1 cellular context compared by ENCODE assay signal in the genomic region with DNA sequence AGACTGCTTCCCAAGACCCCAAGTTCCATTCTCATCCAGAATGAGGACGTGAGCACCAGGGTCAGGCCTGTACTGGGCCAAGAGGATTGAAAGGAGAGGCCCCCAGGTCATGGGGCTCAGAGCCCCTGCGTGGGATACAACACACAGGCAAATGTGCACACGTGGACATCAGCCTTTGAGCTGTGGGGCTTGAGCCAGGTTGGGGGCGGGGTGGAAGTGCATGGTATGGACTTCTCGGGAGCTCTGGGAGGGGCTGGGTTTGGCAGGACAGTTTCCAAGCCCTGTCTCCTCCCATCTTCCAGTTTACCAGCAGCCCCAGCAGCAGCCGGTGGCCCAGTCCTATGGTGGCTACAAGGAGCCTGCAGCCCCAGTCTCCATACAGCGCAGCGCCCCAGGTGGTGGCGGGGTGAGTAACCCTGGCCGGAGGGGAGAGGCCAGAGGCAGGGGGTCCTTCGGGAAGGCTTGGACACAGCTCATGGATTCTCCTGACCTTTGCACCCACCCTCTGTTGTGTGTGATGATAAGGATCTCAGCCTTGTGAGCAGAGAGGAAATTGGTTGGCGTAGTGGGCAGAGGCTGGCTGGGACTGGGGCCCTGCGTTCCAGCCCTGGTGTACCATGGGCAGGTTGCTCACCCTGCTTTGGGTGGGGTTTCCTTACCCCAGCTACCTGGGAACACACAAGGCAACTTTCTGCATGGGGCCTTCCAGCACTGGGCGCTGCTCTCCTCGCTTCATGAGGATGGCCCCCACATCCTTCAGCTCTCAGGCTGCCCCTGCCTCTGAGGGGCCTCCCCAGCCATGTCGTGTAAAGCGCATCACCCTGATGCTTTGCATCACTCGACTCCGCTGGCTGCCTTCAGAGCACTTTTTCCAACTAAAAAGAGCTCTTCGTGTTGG.
TF ChIP-seq lines count a peak whose summit lies in the region.

No MANE protein-coding gene starts in this region.

TF ChIP-seq in HepG2, 621 proteins besides CTCF, POLR2A, EP300 and RAD21 (continued from another document and continues in another):
- TF ChIP-seq PAXIP1 (CRISPR knock-in tag; conservative IDR thresholded peaks at IDR 0.05) (peak; percentile 91), CREB1 (IDR thresholded peaks at IDR 0.05) (no peak), CREB1 (CRISPR knock-in tag; IDR thresholded peaks at IDR 0.05) (0 out of 2 replicates have a peak, but pooled peaks have one; percentile 7), HOXD1 (CRISPR knock-in tag; IDR thresholded peaks at IDR 0.05) (0 out of 2 replicates have a peak, but pooled peaks have one; percentile 28), TCF7L2 (IDR thresholded peaks at IDR 0.05; ENCODE audit: low read depth, low read length) (no peak), NFKB2 (CRISPR knock-in tag; IDR thresholded peaks at IDR 0.05; ENCODE audit: borderline replicate concordance) (peak; percentile 64; the same call in 1 of the 2 replicates), ZFY (CRISPR knock-in tag; IDR thresholded peaks at IDR 0.05) (peak; percentile 51; the same call in 1 of the 2 replicates), SNAPC4 (CRISPR knock-in tag; IDR thresholded peaks at IDR 0.05) (0 out of 2 replicates have a peak, but pooled peaks have one; percentile 30), POLR2AphosphoS2 (IDR thresholded peaks at IDR 0.05; ENCODE audit: low read depth, low read length) (no peak), ZBTB10 (CRISPR knock-in tag; IDR thresholded peaks at IDR 0.05; ENCODE audit: borderline replicate concordance) (no peak), BCL3 (CRISPR knock-in tag; IDR thresholded peaks at IDR 0.05) (0 out of 2 replicates have a peak, but pooled peaks have one; percentile 1), PTBP1 (IDR thresholded peaks at IDR 0.05; ENCODE audit: low read depth, low read length, poor library complexity, severe bottlenecking) (peak; percentile 24), ZNF205 (CRISPR knock-in tag; IDR thresholded peaks at IDR 0.05) (0 out of 2 replicates have a peak, but pooled peaks have one; percentile 27), MAFK (conservative IDR thresholded peaks at IDR 0.05 in 1 of 2, IDR thresholded peaks at IDR 0.05 in 1 of 2; ENCODE audit: low read length in 2 of 2) (no peak), IRF2 (CRISPR knock-in tag; IDR thresholded peaks at IDR 0.05) (peak; percentile 67; the same call in 1 of the 2 replicates), JUNB (CRISPR knock-in tag; IDR thresholded peaks at IDR 0.05; ENCODE audit: borderline replicate concordance) (no peak), ZNF740 (CRISPR knock-in tag; IDR thresholded peaks at IDR 0.05) (no peak), RXRA (CRISPR knock-in tag; IDR thresholded peaks at IDR 0.05) (peak; percentile 71; the same call in 1 of the 2 replicates), ZNF614 (CRISPR knock-in tag; IDR thresholded peaks at IDR 0.05; ENCODE audit: borderline replicate concordance) (peak; percentile 80; the same call in 1 of the 2 replicates), POGK (CRISPR knock-in tag; conservative IDR thresholded peaks at IDR 0.05) (peak; percentile 74; the same call in 1 of the 2 replicates), ZNF510 (CRISPR knock-in tag; IDR thresholded peaks at IDR 0.05; ENCODE audit: low read depth) (no peak), ZFP36L1 (CRISPR knock-in tag; IDR thresholded peaks at IDR 0.05) (no peak), ZNF713 (CRISPR knock-in tag; IDR thresholded peaks at IDR 0.05) (no peak)
- TF ChIP-seq, protein P1, sequence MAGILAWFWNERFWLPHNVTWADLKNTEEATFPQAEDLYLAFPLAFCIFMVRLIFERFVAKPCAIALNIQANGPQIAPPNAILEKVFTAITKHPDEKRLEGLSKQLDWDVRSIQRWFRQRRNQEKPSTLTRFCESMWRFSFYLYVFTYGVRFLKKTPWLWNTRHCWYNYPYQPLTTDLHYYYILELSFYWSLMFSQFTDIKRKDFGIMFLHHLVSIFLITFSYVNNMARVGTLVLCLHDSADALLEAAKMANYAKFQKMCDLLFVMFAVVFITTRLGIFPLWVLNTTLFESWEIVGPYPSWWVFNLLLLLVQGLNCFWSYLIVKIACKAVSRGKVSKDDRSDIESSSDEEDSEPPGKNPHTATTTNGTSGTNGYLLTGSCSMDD (CRISPR knock-in tag; IDR thresholded peaks at IDR 0.05): no peak
- TF ChIP-seq, protein P2, sequence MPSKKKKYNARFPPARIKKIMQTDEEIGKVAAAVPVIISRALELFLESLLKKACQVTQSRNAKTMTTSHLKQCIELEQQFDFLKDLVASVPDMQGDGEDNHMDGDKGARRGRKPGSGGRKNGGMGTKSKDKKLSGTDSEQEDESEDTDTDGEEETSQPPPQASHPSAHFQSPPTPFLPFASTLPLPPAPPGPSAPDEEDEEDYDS (CRISPR knock-in tag; IDR thresholded peaks at IDR 0.05): no peak
- TF ChIP-seq, protein P3, sequence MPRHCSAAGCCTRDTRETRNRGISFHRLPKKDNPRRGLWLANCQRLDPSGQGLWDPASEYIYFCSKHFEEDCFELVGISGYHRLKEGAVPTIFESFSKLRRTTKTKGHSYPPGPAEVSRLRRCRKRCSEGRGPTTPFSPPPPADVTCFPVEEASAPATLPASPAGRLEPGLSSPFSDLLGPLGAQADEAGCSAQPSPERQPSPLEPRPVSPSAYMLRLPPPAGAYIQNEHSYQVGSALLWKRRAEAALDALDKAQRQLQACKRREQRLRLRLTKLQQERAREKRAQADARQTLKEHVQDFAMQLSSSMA (CRISPR knock-in tag; IDR thresholded peaks at IDR 0.05): no peak
- TF ChIP-seq, protein P4, sequence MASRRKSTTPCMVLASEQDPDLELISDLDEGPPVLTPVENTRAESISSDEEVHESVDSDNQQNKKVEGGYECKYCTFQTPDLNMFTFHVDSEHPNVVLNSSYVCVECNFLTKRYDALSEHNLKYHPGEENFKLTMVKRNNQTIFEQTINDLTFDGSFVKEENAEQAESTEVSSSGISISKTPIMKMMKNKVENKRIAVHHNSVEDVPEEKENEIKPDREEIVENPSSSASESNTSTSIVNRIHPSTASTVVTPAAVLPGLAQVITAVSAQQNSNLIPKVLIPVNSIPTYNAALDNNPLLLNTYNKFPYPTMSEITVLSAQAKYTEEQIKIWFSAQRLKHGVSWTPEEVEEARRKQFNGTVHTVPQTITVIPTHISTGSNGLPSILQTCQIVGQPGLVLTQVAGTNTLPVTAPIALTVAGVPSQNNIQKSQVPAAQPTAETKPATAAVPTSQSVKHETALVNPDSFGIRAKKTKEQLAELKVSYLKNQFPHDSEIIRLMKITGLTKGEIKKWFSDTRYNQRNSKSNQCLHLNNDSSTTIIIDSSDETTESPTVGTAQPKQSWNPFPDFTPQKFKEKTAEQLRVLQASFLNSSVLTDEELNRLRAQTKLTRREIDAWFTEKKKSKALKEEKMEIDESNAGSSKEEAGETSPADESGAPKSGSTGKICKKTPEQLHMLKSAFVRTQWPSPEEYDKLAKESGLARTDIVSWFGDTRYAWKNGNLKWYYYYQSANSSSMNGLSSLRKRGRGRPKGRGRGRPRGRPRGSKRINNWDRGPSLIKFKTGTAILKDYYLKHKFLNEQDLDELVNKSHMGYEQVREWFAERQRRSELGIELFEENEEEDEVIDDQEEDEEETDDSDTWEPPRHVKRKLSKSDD (CRISPR knock-in tag; IDR thresholded peaks at IDR 0.05; ENCODE audit: low read depth): 0 out of 2 replicates have a peak, but pooled peaks have one; percentile 50
